25 cellular contexts compared by ENCODE assay signal in the genomic region with DNA sequence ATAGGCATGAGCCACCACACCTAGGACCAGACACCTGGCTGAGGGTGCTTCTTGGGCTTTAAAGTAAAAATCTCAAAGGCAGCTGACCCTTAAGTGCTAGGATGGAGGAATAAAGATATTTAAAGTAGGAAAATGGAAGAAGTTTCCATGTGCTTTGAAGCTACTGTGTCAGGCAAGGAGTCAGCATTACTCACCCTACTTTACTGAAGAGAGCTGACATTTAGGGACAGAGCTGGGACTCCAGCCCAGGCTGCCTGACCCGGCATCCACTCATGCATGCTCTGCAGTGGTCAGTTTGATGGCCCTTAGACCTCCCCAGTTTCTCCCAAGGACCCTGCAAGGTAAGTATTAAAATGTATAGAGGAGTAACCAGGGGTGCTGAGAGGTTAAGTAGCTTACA.
A peak's percentile ranks its signal among the peaks of the same experiment; 100 is the strongest.
DNase-seq lines count a peak whose midpoint lies in the region; ATAC-seq and TF ChIP-seq lines count a peak whose summit lies in the region.
"Had no signal": no experiment of that assay in that cellular context is flagged by ENCODE, and none has a peak within 500 bp of the region (broad histone marks: within the 10 kb centered on the region; RNA-seq: fewer than 3 reads in every experiment).

No MANE protein-coding gene starts in this region.

- no peak for DNase-seq in natural killer cell treated with Interleukin-12 subunit alpha and Interleukin-12 subunit beta and Interleukin-15 and Interleukin-18, amount 100 ng/mL, for 72 hours (ENCODE audit: low spot score)
- no peak for DNase-seq in natural killer cell
- DNase-seq in T-helper 17 cell = no peak
- DNase-seq in hepatic stellate cell (ENCODE audit: low spot score) = peak; percentile 36
- no peak for DNase-seq in type B pancreatic cell (ENCODE audit: extremely low spot score, unreplicated experiment)
- DNase-seq in head of caudate nucleus = no peak
- DNase-seq: activated B cell treated with CpG ODN at 0.5 μM for 24 hours; activated naive CD8-positive, alpha-beta T cell treated with anti-CD3 and anti-CD28 coated beads, Interleukin-2, amount 10 ng/mL, durations not matched to agents 7 days and 5 days; effector CD8-positive, alpha-beta T cell; erythroblast; gastrocnemius medialis; hypothalamus; Kasumi-1; midbrain; NCI-H187 treated with DMSO at 0.1 percent for 48 hours; retina; Right ventricle myocardium superior; stimulated activated CD4-positive, alpha-beta T cell treated with anti-CD3 and anti-CD28 coated beads, Interleukin-4, amount 100 ng/mL, for 4 hours; stimulated activated naive CD4-positive, alpha-beta T cell treated with Interleukin-2 at 50 U/mL for 16 hours; T-helper 9 cell; trophoblast cell had no signal

- no peaks in the 10 kb centered on the region for H3K36me3 Mint-ChIP-seq in natural killer cell treated with Interleukin-12 subunit alpha and Interleukin-12 subunit beta and Interleukin-15 and Interleukin-18, amount 100 ng/mL, for 72 hours
- peaks cover 9% of the 10 kb centered on the region for H3K36me3 Mint-ChIP-seq in natural killer cell
- H3K36me3 Mint-ChIP-seq in T-helper 17 cell (ENCODE audit: low read depth) = peaks cover 15% of the 10 kb centered on the region
- H3K36me3 Mint-ChIP-seq in type B pancreatic cell = peaks cover 16% of the 10 kb centered on the region

- no peaks in the 10 kb centered on the region for H3K9me3 ChIP-seq in T-helper 17 cell (ENCODE audit: control insufficient read depth, low read length, poor library complexity, severe bottlenecking)
- H3K9me3 ChIP-seq: gastrocnemius medialis had no signal

- H3K27ac Mint-ChIP-seq in natural killer cell treated with Interleukin-12 subunit alpha and Interleukin-12 subunit beta and Interleukin-15 and Interleukin-18, amount 100 ng/mL, for 72 hours = peak overlapping the region; percentile 34 to 56
- H3K27ac Mint-ChIP-seq in natural killer cell (no peak overlapping the region), T-helper 17 cell (peak overlapping the region; percentile 53), type B pancreatic cell (peak overlapping the region; percentile 14)
- H3K27ac Mint-ChIP-seq: activated B cell treated with CpG ODN at 0.5 μM for 24 hours; activated naive CD8-positive, alpha-beta T cell treated with anti-CD3 and anti-CD28 coated beads, Interleukin-2, amount 10 ng/mL, durations not matched to agents 7 days and 5 days had no signal

- TF ChIP-seq CTCF in natural killer cell (IDR thresholded peaks at IDR 0.05) = no peak
- no peak for TF ChIP-seq CTCF in type B pancreatic cell (conservative IDR thresholded peaks at IDR 0.05)

- H3K9me3 Mint-ChIP-seq in natural killer cell treated with Interleukin-12 subunit alpha and Interleukin-12 subunit beta and Interleukin-15 and Interleukin-18, amount 100 ng/mL, for 72 hours = no peaks in the 10 kb centered on the region
- H3K9me3 Mint-ChIP-seq in natural killer cell (no peaks in the 10 kb centered on the region), type B pancreatic cell (no peaks in the 10 kb centered on the region)
- H3K9me3 Mint-ChIP-seq: activated B cell treated with CpG ODN at 0.5 μM for 24 hours; activated naive CD8-positive, alpha-beta T cell treated with anti-CD3 and anti-CD28 coated beads, Interleukin-2, amount 10 ng/mL, durations not matched to agents 7 days and 5 days; nephron had no signal

- no peak overlapping the region for H3K4me3 Mint-ChIP-seq in natural killer cell treated with Interleukin-12 subunit alpha and Interleukin-12 subunit beta and Interleukin-15 and Interleukin-18, amount 100 ng/mL, for 72 hours
- H3K4me3 Mint-ChIP-seq in natural killer cell (no peak overlapping the region), T-helper 17 cell (no peak overlapping the region), type B pancreatic cell (no peak overlapping the region)
- H3K4me3 Mint-ChIP-seq: activated B cell treated with CpG ODN at 0.5 μM for 24 hours; activated naive CD8-positive, alpha-beta T cell treated with anti-CD3 and anti-CD28 coated beads, Interleukin-2, amount 10 ng/mL, durations not matched to agents 7 days and 5 days; B cell; nephron had no signal

- intact Hi-C loops in natural killer cell (cut with micrococcal nuclease) = no loop called here
- intact Hi-C loops in head of caudate nucleus (cut with DNase I) = no loop called here

- no peak for ATAC-seq in natural killer cell treated with Interleukin-12 subunit alpha and Interleukin-12 subunit beta and Interleukin-15 and Interleukin-18, amount 100 ng/mL, for 72 hours
- ATAC-seq in natural killer cell (no peak), T-helper 17 cell (no peak), HG03025 (IDR thresholded peaks at IDR 0.05; ENCODE audit: low FRiP score, unreplicated experiment) (no peak), GM21825 (IDR thresholded peaks at IDR 0.05; ENCODE audit: unreplicated experiment) (no peak)
- ATAC-seq: gastrocnemius medialis had no signal

- H3K4me1 Mint-ChIP-seq in natural killer cell treated with Interleukin-12 subunit alpha and Interleukin-12 subunit beta and Interleukin-15 and Interleukin-18, amount 100 ng/mL, for 72 hours (ENCODE audit: low read depth in 2 of 2) = peaks cover 6 to 16% of the 10 kb centered on the region in 2 donors
- H3K4me1 Mint-ChIP-seq in natural killer cell (peaks cover 9 to 17% of the 10 kb centered on the region in 2 donors), T-helper 17 cell (peaks cover 18% of the 10 kb centered on the region), type B pancreatic cell (ENCODE audit: unreplicated experiment) (peaks cover 52% of the 10 kb centered on the region)
- H3K4me1 Mint-ChIP-seq: B cell had no signal

- H3K27me3 Mint-ChIP-seq in natural killer cell treated with Interleukin-12 subunit alpha and Interleukin-12 subunit beta and Interleukin-15 and Interleukin-18, amount 100 ng/mL, for 72 hours = no peaks in the 10 kb centered on the region
- H3K27me3 Mint-ChIP-seq in natural killer cell (ENCODE audit: low read depth in 2 of 2) (no peaks in the 10 kb centered on the region), T-helper 17 cell (no peaks in the 10 kb centered on the region), type B pancreatic cell (no peaks in the 10 kb centered on the region)
- H3K27me3 Mint-ChIP-seq: activated B cell treated with CpG ODN at 0.5 μM for 24 hours; activated naive CD8-positive, alpha-beta T cell treated with anti-CD3 and anti-CD28 coated beads, Interleukin-2, amount 10 ng/mL, durations not matched to agents 7 days and 5 days; B cell had no signal

Comparison
In these comparisons a context has a peak if more than half of its experiments do, and no peak if none do; other contexts are left out.
1. H3K27ac Mint-ChIP-seq: peak in natural killer cell treated with Interleukin-12 subunit alpha and Interleukin-12 subunit beta and Interleukin-15 and Interleukin-18, amount 100 ng/mL, for 72 hours (2 of 2), T-helper 17 cell (single experiment) and type B pancreatic cell (single experiment); none in natural killer cell (0 of 2).